ENCODE assay signal across 36 cellular contexts in the genomic region with DNA sequence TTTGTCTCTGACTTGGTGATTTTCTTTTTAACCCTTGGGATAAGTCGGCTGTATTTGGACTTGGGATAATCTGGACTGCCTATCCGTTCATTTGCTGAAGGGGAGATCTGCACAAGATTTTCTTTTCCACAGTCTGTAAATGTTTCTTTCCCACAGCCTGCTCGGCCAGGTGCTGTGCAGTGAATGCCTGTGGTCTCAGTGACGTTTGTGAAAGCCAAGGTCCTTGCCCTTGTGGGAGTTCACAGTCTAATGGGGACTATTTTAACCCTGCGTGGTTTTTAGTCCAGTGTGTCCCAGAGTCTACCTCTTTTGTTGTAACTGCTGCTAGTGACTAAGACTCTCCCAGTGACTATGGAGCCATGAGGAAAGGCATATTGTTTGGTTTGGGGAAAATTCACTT. TPM values are rescaled to one million over a fixed set of nuclear protein-coding genes. Genes with fewer than 3 reads are reported as not detected.
"Had no signal": no experiment of that assay in that cellular context is flagged by ENCODE, and none has a peak within 500 bp of the region (broad histone marks: within the 10 kb centered on the region; RNA-seq: fewer than 3 reads in every experiment).

No MANE protein-coding gene starts in this region.

- H2AFZ ChIP-seq: hepatocyte, neural progenitor cell had no signal

- H3K27ac ChIP-seq: colonic mucosa, esophagus muscularis mucosa, foreskin keratinocyte, gastroesophageal sphincter, heart left ventricle, hepatocyte, neural progenitor cell, psoas muscle, sigmoid colon, skin epidermis, spleen, testis, tibial artery had no signal

- H3K4me2 ChIP-seq: hepatocyte, neural progenitor cell had no signal

- H3K27me3 Mint-ChIP-seq: dendritic cell treated with granulocyte-macrophage colony-stimulating factor and Interleukin-4, amounts not matched to agents 40 ng/mL and 50 ng/mL, for 4 days; stimulated activated memory B cell treated with anti-CD40 and anti-IgM and Interleukin-4, amounts not matched to agents 10 μg/mL and 1 μg/mL and 100 μg/mL, for 72 hours had no signal

- H3K4me1 ChIP-seq: colonic mucosa, esophagus muscularis mucosa, foreskin keratinocyte, gastroesophageal sphincter, heart left ventricle, neural progenitor cell, psoas muscle, sigmoid colon, spleen, testis, tibial artery had no signal

- H3K4me1 Mint-ChIP-seq: mesothelial cell of epicardium; naive thymus-derived CD4-positive, alpha-beta T cell; nephron; neural progenitor cell; stimulated activated memory B cell treated with anti-CD40 and anti-IgM and Interleukin-4, amounts not matched to agents 10 μg/mL and 1 μg/mL and 100 μg/mL, for 72 hours had no signal

- H3K4me3 ChIP-seq: colonic mucosa, esophagus muscularis mucosa, gastroesophageal sphincter, heart left ventricle, hepatocyte, mucosa of descending colon, neural progenitor cell, psoas muscle, sigmoid colon, skin epidermis, spleen, testis, tibial artery had no signal

- H3K9me3 Mint-ChIP-seq: dendritic cell treated with granulocyte-macrophage colony-stimulating factor and Interleukin-4, amounts not matched to agents 40 ng/mL and 50 ng/mL, for 4 days; mesothelial cell of epicardium; nephron; neural progenitor cell; stimulated activated memory B cell treated with anti-CD40 and anti-IgM and Interleukin-4, amounts not matched to agents 10 μg/mL and 1 μg/mL and 100 μg/mL, for 72 hours; type B pancreatic cell had no signal

- H3K79me2 ChIP-seq: hepatocyte had no signal

- H3K4me3 Mint-ChIP-seq: dendritic cell treated with granulocyte-macrophage colony-stimulating factor and Interleukin-4, amounts not matched to agents 40 ng/mL and 50 ng/mL, for 4 days; mesothelial cell of epicardium; naive thymus-derived CD4-positive, alpha-beta T cell; nephron; neural progenitor cell; stimulated activated memory B cell treated with anti-CD40 and anti-IgM and Interleukin-4, amounts not matched to agents 10 μg/mL and 1 μg/mL and 100 μg/mL, for 72 hours; type B pancreatic cell had no signal

- H3K36me3 Mint-ChIP-seq: mesothelial cell of epicardium; naive thymus-derived CD4-positive, alpha-beta T cell; neural progenitor cell; stimulated activated memory B cell treated with anti-CD40 and anti-IgM and Interleukin-4, amounts not matched to agents 10 μg/mL and 1 μg/mL and 100 μg/mL, for 72 hours; type B pancreatic cell had no signal

- H3K36me3 ChIP-seq: colonic mucosa, esophagus muscularis mucosa, gastroesophageal sphincter, heart left ventricle, neural progenitor cell, sigmoid colon, spleen, tibial artery had no signal

- ATAC-seq: foreskin keratinocyte; gastroesophageal sphincter; heart left ventricle; left lobe of liver; mucosa of descending colon; naive thymus-derived CD4-positive, alpha-beta T cell; psoas muscle; right cardiac atrium; stimulated activated memory B cell treated with anti-CD40 and anti-IgM and Interleukin-4, amounts not matched to agents 10 μg/mL and 1 μg/mL and 100 μg/mL, for 72 hours; stimulated activated naive CD8-positive, alpha-beta T cell treated with anti-CD3 and anti-CD28 coated beads, Interleukin-15, Interleukin-2, amounts not matched to agents 100 U/mL and 50 U/mL, for 24 hours had no signal

- DNase-seq: colonic mucosa; effector CD8-positive, alpha-beta T cell; foreskin keratinocyte; heart left ventricle; kidney; mesenchymal stem cell; mucosa of descending colon; naive thymus-derived CD4-positive, alpha-beta T cell; psoas muscle; right cardiac atrium; sigmoid colon; spleen; stimulated activated CD4-positive, alpha-beta T cell treated with anti-CD3 and anti-CD28 coated beads, Interleukin-4, amount 100 ng/mL, for 4 hours; stimulated activated naive CD8-positive, alpha-beta T cell treated with anti-CD3 and anti-CD28 coated beads, Interleukin-15, Interleukin-2, amounts not matched to agents 100 U/mL and 50 U/mL, for 24 hours; substantia nigra; testis; tibial artery had no signal

- H3K9me3 ChIP-seq: colonic mucosa, esophagus muscularis mucosa, gastroesophageal sphincter, heart left ventricle, mucosa of descending colon, psoas muscle, sigmoid colon, spleen, testis, tibial artery had no signal

- H3K27ac Mint-ChIP-seq: dendritic cell treated with granulocyte-macrophage colony-stimulating factor and Interleukin-4, amounts not matched to agents 40 ng/mL and 50 ng/mL, for 4 days; mesothelial cell of epicardium; naive thymus-derived CD4-positive, alpha-beta T cell; nephron; neural progenitor cell; stimulated activated memory B cell treated with anti-CD40 and anti-IgM and Interleukin-4, amounts not matched to agents 10 μg/mL and 1 μg/mL and 100 μg/mL, for 72 hours; type B pancreatic cell had no signal

- H3K9ac ChIP-seq: neural progenitor cell had no signal

- H3K27me3 ChIP-seq: colonic mucosa, esophagus muscularis mucosa, foreskin keratinocyte, heart left ventricle, hepatocyte, neural progenitor cell, sigmoid colon, spleen, testis had no signal

RNA-seq across cellular contexts. Expression of a gene that starts 8.9 kb away (rescaled TPM):
- total RNA-seq: endothelial cell of umbilical vein; epithelial cell of proximal tubule; esophagus muscularis mucosa; fibroblast of lung; foreskin keratinocyte; gastroesophageal sphincter; kidney; lung microvascular endothelial cell; mesothelial cell of epicardium; mucosa of descending colon; naive thymus-derived CD4-positive, alpha-beta T cell; osteoblast; renal cortical epithelial cell; sigmoid colon; urinary bladder had no signal
- polyA plus RNA-seq: endothelial cell of umbilical vein; fibroblast of lung; foreskin keratinocyte; hepatocyte; naive thymus-derived CD4-positive, alpha-beta T cell; right cardiac atrium had no signal

RNA-seq across cellular contexts. Expression of a gene that starts 36.1 kb away (rescaled TPM):
- total RNA-seq: endothelial cell of umbilical vein; epithelial cell of proximal tubule; esophagus muscularis mucosa; fibroblast of lung; foreskin keratinocyte; gastroesophageal sphincter; hepatocyte; kidney; lower leg skin; lung microvascular endothelial cell; mesothelial cell of epicardium; naive thymus-derived CD4-positive, alpha-beta T cell; osteoblast; renal cortical epithelial cell; sigmoid colon; testis; urinary bladder had no signal
- polyA plus RNA-seq: endothelial cell of umbilical vein; fibroblast of lung; foreskin keratinocyte; naive thymus-derived CD4-positive, alpha-beta T cell had no signal
